8 cellular contexts compared by ENCODE assay signal in genomic region chr1:3898994-3899775, GRCh38. TPM values are rescaled to one million over a fixed set of nuclear protein-coding genes. Genes with fewer than 3 reads are reported as not detected.
DNase-seq lines count a peak whose midpoint lies in the region; ATAC-seq and FAIRE-seq lines count a peak whose summit lies in the region.

No MANE protein-coding gene starts in this region.

- CTCF ChIA-PET in activated CD4-positive, alpha-beta memory T cell treated with anti-CD3 and anti-CD28 coated beads for 36 hours (lab: Charles Lee): interaction anchor here (0.6 to 2.8 kb wide), 4 partner anchors 8 to 123 kb away, joined by 3 to 13 read pairs (median 10); partner anchors contain the start of genes CEP104 and DFFB

- H3K4me1 Mint-ChIP-seq in activated CD4-positive, alpha-beta memory T cell treated with anti-CD3 and anti-CD28 coated beads for 36 hours (ENCODE audit: low read depth): peaks cover 44% of the 10 kb centered on the region
- H3K4me1 Mint-ChIP-seq in stimulated activated memory B cell treated with anti-CD40 and anti-IgM and Interleukin-4, amounts not matched to agents 10 μg/mL and 1 μg/mL and 100 μg/mL, for 72 hours: peaks cover 31% of the 10 kb centered on the region

- H3K36me3 ChIP-seq in ACC112 (ENCODE audit: insufficient read depth, low read length): no peaks in the 10 kb centered on the region

- no peaks in the 10 kb centered on the region for H3K27me3 Mint-ChIP-seq in activated CD4-positive, alpha-beta memory T cell treated with anti-CD3 and anti-CD28 coated beads for 36 hours
- H3K27me3 Mint-ChIP-seq in stimulated activated memory B cell treated with anti-CD40 and anti-IgM and Interleukin-4, amounts not matched to agents 10 μg/mL and 1 μg/mL and 100 μg/mL, for 72 hours: no peaks in the 10 kb centered on the region

- peaks cover 8% of the 10 kb centered on the region for H3K4me1 ChIP-seq in ACC112 (ENCODE audit: control insufficient read depth, insufficient read depth, low read length, unreplicated experiment)

- peaks cover 55% of the 10 kb centered on the region for H3K79me2 ChIP-seq in ACC112 (ENCODE audit: control insufficient read depth, insufficient read depth, low read length, unreplicated experiment)

- H3K36me3 Mint-ChIP-seq in activated CD4-positive, alpha-beta memory T cell treated with anti-CD3 and anti-CD28 coated beads for 36 hours: peaks cover 17% of the 10 kb centered on the region
- peaks cover 39% of the 10 kb centered on the region for H3K36me3 Mint-ChIP-seq in stimulated activated memory B cell treated with anti-CD40 and anti-IgM and Interleukin-4, amounts not matched to agents 10 μg/mL and 1 μg/mL and 100 μg/mL, for 72 hours

- peak overlapping the region; percentile 91 for H3K4me3 ChIP-seq in ACC112 (ENCODE audit: low read depth, low read length)

- H2AFZ ChIP-seq in ACC112 (ENCODE audit: low read length, unreplicated experiment): peak overlapping the region; percentile 96

- intact Hi-C loops in activated CD4-positive, alpha-beta memory T cell treated with anti-CD3 and anti-CD28 coated beads for 36 hours (cut with micrococcal nuclease): no loop called here

- FAIRE-seq in GM18507 (lab: Jason Lieb, UNC): peak; percentile 24

- no peaks in the 10 kb centered on the region for H3K27me3 ChIP-seq in ACC112 (ENCODE audit: insufficient read depth, low read length)

- H3K9me3 Mint-ChIP-seq in activated CD4-positive, alpha-beta memory T cell treated with anti-CD3 and anti-CD28 coated beads for 36 hours: peaks cover 13% of the 10 kb centered on the region
- peaks cover 3% of the 10 kb centered on the region for H3K9me3 Mint-ChIP-seq in stimulated activated memory B cell treated with anti-CD40 and anti-IgM and Interleukin-4, amounts not matched to agents 10 μg/mL and 1 μg/mL and 100 μg/mL, for 72 hours

- H3K27ac ChIP-seq in ACC112 (ENCODE audit: low read depth, low read length): peak overlapping the region; percentile 92

- no peak for ATAC-seq in stimulated activated memory B cell treated with anti-CD40 and anti-IgM and Interleukin-4, amounts not matched to agents 10 μg/mL and 1 μg/mL and 100 μg/mL, for 72 hours
- no peak for ATAC-seq in GM18511 (IDR thresholded peaks at IDR 0.05; ENCODE audit: unreplicated experiment)
- ATAC-seq in GM19351 (IDR thresholded peaks at IDR 0.05; ENCODE audit: unreplicated experiment): no peak

- H3K4me3 Mint-ChIP-seq in activated CD4-positive, alpha-beta memory T cell treated with anti-CD3 and anti-CD28 coated beads for 36 hours: peak overlapping the region; percentile 95
- peak overlapping the region; percentile 85 for H3K4me3 Mint-ChIP-seq in stimulated activated memory B cell treated with anti-CD40 and anti-IgM and Interleukin-4, amounts not matched to agents 10 μg/mL and 1 μg/mL and 100 μg/mL, for 72 hours

- DNase-seq in GM18507 (ENCODE audit: extremely low spot score, insufficient read length, low read depth): no peak
- DNase-seq in activated CD4-positive, alpha-beta memory T cell treated with anti-CD3 and anti-CD28 coated beads for 36 hours: no peak
- peak; percentile 28 for DNase-seq in iPS DF 4.7 (ENCODE audit: extremely low read depth, low spot score)
- no peak for DNase-seq in effector CD4-positive, alpha-beta T cell

- POLR2A ChIA-PET in activated CD4-positive, alpha-beta memory T cell treated with anti-CD3 and anti-CD28 coated beads for 36 hours (lab: Charles Lee): interaction anchor here (0.6 to 1.7 kb wide), 4 partner anchors 14 to 223 kb away, joined by 3 to 5 read pairs (median 4); partner anchors contain the start of genes CEP104 and DFFB

- H3K27ac Mint-ChIP-seq in activated CD4-positive, alpha-beta memory T cell treated with anti-CD3 and anti-CD28 coated beads for 36 hours: peak overlapping the region; percentile 73
- peak overlapping the region; percentile 98 for H3K27ac Mint-ChIP-seq in stimulated activated memory B cell treated with anti-CD40 and anti-IgM and Interleukin-4, amounts not matched to agents 10 μg/mL and 1 μg/mL and 100 μg/mL, for 72 hours

RNA-seq across cellular contexts. Expression of gene C1orf174, which starts 0.9 kb away (rescaled TPM):
- 10 to 100 TPM; 32.8 to 33.5 TPM for total RNA-seq in activated CD4-positive, alpha-beta memory T cell treated with anti-CD3 and anti-CD28 coated beads for 36 hours

RNA-seq across cellular contexts. Expression of gene DFFB, which starts 41.9 kb away (rescaled TPM):
- total RNA-seq in activated CD4-positive, alpha-beta memory T cell treated with anti-CD3 and anti-CD28 coated beads for 36 hours: 1 to 10 TPM; 7.5 to 8.3 TPM

RNA-seq across cellular contexts. Expression of gene CEP104, which starts 42.2 kb away (rescaled TPM):
- 10 to 100 TPM; 29.0 to 32.8 TPM for total RNA-seq in activated CD4-positive, alpha-beta memory T cell treated with anti-CD3 and anti-CD28 coated beads for 36 hours
